In the genomic region with DNA sequence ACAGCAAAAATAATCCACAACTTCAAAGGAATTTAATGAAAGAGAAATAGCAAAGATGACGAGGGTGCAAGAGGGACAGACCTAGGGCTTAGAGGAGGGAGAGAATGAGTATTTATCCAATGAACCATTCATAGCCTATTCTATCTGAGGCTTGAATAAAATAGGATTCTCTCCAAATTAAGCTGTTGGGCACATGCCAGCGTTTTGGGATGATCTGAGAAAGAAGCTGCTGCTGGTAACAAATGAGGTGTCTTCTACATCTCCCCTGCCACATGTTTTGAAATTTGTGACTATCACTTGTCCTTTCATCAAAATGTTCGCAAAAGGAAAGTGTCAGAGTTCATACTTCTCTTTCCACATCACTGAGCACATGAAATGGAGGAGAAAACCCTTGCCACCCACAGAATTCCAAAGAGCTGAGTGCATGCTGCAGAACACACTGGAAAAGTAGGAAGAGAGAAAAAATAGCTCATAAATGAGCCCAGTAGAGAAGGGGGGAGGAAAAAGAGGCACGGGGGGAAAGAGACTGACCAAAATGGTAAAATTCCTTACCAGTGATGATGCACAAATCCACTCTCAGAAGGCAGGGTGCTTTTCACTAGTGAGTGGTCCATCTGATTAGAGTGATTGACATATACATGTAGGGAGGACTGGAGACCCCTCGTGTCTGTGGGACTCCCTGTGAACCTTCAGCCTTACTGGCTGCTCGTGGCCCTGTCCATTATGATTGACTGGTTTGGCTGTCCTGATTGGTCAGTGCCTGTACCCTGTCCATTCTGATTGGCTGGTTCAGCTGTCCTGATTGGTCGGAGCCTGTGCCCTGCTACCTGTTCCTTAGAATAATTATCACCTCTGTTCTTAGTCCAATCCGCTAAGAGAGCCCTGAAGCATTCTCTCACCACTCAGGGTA, we compare ENCODE assay signal across 9 cellular contexts.
DNase-seq lines count a peak whose midpoint lies in the region; ATAC-seq and TF ChIP-seq lines count a peak whose summit lies in the region.
"Had no signal": no experiment of that assay in that cellular context is flagged by ENCODE, and none has a peak within 500 bp of the region (broad histone marks: within the 10 kb centered on the region; RNA-seq: fewer than 3 reads in every experiment).

No MANE protein-coding gene starts in this region.

- DNase-seq in heart left ventricle = peak in 1 of 5 donors; percentile 34
- no peak for DNase-seq in left ventricle myocardium inferior
- peak; percentile 86 to 88 for DNase-seq in cardiac fibroblast (ENCODE audit: low read depth in 2 of 2)
- DNase-seq in medulla oblongata (ENCODE audit: extremely low spot score) = peak; percentile 11
- DNase-seq in aorta = no peak
- DNase-seq in posterior cingulate gyrus = no peak
- DNase-seq in D341Med (ENCODE audit: low spot score) = no peak
- DNase-seq: activated CD8-positive, alpha-beta memory T cell treated with anti-CD3 and anti-CD28 coated beads, Interleukin-2, amount 50 U/mL, for 4 hours had no signal

- H3K27ac ChIP-seq in heart left ventricle = peak overlapping the region in 6 of 12 donors; percentile 13 to 69 (median 49)
- no peak overlapping the region for H3K27ac ChIP-seq in left ventricle myocardium inferior (replicated peaks)
- peak overlapping the region; percentile 70 to 99 for H3K27ac ChIP-seq in aorta (ENCODE audit: low read depth in 1 of 2, low read length in 2 of 2)

- H3K4me1 ChIP-seq in heart left ventricle (peaks cover 0 to 7% (median 1%) of the 10 kb centered on the region in 12 donors), left ventricle myocardium inferior (peaks cover 4% of the 10 kb centered on the region), aorta (ENCODE audit: control insufficient read depth in 1 of 2, insufficient read depth in 2 of 2, low read length in 2 of 2) (no peaks in the 10 kb centered on the region)

- H3K4me3 ChIP-seq in heart left ventricle (peak overlapping the region in 4 of 12 donors; percentile 20 to 40 (median 34)), left ventricle myocardium inferior (no peak overlapping the region), cardiac fibroblast (replicated peaks in 1 of 2; ENCODE audit: low read depth in 2 of 2, low read length in 2 of 2) (peak overlapping the region in 1 of 2 donors; percentile 9), aorta (ENCODE audit: low read length in 2 of 2) (peak overlapping the region; percentile 36 to 48)

- intact Hi-C loops in heart left ventricle (cut with DNase I) = no loop called here
- intact Hi-C loops in left ventricle myocardium inferior (cut with micrococcal nuclease) = no loop called here
- intact Hi-C loops in aorta (cut with DNase I) = loop anchor here (2.0 to 5.0 kb wide), 3 partner anchors 38 to 48 kb away; no protein-coding TSS in a partner anchor
- intact Hi-C loops in posterior cingulate gyrus (cut with DNase I) = no loop called here

- H3K36me3 ChIP-seq in heart left ventricle (no peaks in the 10 kb centered on the region), left ventricle myocardium inferior (no peaks in the 10 kb centered on the region), aorta (ENCODE audit: control insufficient read depth in 1 of 2, insufficient read depth in 2 of 2, low read length in 1 of 2) (no peaks in the 10 kb centered on the region)

- ATAC-seq in heart left ventricle (peak in 3 of 4 donors; percentile 68 to 93 (median 72)), aorta (ENCODE audit: low FRiP score) (peak; percentile 77), GM18519 (IDR thresholded peaks at IDR 0.05; ENCODE audit: low FRiP score, unreplicated experiment) (no peak)

- H3K9me3 ChIP-seq in heart left ventricle (peaks cover 0 to 22% (median 2%) of the 10 kb centered on the region in 12 donors), left ventricle myocardium inferior (replicated peaks) (peaks cover 24% of the 10 kb centered on the region), aorta (ENCODE audit: control insufficient read depth, low read length) (no peaks in the 10 kb centered on the region)

- H3K27me3 ChIP-seq in heart left ventricle = no peaks in the 10 kb centered on the region
- H3K27me3 ChIP-seq in left ventricle myocardium inferior (ENCODE audit: low read depth) = no peaks in the 10 kb centered on the region
- no peaks in the 10 kb centered on the region for H3K27me3 ChIP-seq in aorta (ENCODE audit: control insufficient read depth in 1 of 2, insufficient read depth in 2 of 2, low read length in 1 of 2)

- WGBS in heart left ventricle, 4 donors = 66 to 76% (median 71%) methylated on average over 8 of the region's 8 CpGs
- WGBS in aorta, 2 donors = 36 to 38% methylated on average over 8 of the region's 8 CpGs

- TF ChIP-seq CTCF in heart left ventricle (IDR thresholded peaks at IDR 0.05) (no peak), left ventricle myocardium inferior (IDR thresholded peaks at IDR 0.05; ENCODE audit: borderline replicate concordance) (no peak), cardiac fibroblast (IDR thresholded peaks at IDR 0.05; ENCODE audit: low read depth, low read length) (no peak)

- no peak for TF ChIP-seq POLR2A in heart left ventricle (IDR thresholded peaks at IDR 0.05)

Comparison
In these comparisons a context has a peak if more than half of its experiments do, and no peak if none do; other contexts are left out.
1. DNase-seq: peak in cardiac fibroblast (2 of 2) and medulla oblongata (single experiment); none in left ventricle myocardium inferior (single experiment), aorta (0 of 2), posterior cingulate gyrus (0 of 10) and D341Med (single experiment).
2. intact Hi-C loops: an anchor here in aorta (2.0 to 5.0 kb wide); none called in heart left ventricle, left ventricle myocardium inferior and posterior cingulate gyrus.